15 cellular contexts compared by ENCODE assay signal in the genomic region with DNA sequence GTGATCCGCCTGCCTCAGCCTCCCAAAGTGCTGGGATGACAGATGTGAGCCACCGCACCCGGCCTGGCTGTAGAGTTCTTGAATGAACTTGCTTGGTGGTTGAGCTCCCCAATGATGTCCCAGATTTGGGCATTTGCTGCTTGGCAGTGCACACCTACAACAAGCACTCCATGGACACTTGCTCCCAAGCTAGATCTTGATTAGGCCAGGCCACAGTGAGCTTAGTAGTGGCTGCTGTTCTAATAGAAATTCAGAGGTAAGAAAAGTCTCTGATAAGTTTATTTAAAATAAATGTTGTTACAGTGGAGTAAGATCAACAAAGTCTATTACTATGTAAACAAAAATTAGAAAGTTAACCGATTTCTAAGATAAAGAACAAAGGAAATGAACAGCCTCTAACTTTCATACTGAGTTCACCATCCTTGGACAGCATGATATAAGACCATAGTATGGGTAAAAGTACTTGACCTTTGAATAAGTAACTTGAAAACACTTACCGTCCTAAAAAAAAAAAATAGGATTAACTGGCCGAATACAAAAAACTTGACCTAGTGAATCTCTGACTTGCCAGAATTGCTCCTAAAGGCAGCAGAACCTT. TPM values are rescaled to one million over a fixed set of nuclear protein-coding genes. Genes with fewer than 3 reads are reported as not detected.
"Had no signal": no experiment of that assay in that cellular context is flagged by ENCODE, and none has a peak within 500 bp of the region (broad histone marks: within the 10 kb centered on the region; RNA-seq: fewer than 3 reads in every experiment).

No MANE protein-coding gene starts in this region.

- H3K27me3 ChIP-seq: SJSA1 had no signal

- H3K9me3 Mint-ChIP-seq: activated naive CD4-positive, alpha-beta T cell treated with anti-CD3 and anti-CD28 coated beads for 36 hours; activated T-helper 2 cell treated with anti-CD3 and anti-CD28 coated beads, Interferon-gamma antibody, Interleukin-2, Interleukin-4, amounts not matched to agents 10 μg/mL and 5 μg/mL and 100 μg/mL, durations not matched to agents 14 hours and 24 hours and 36 hours; mesothelial cell of epicardium; neural crest cell had no signal

- H3K9me3 ChIP-seq: SJSA1 had no signal

- ATAC-seq: activated CD4-positive, CD25-positive, alpha-beta regulatory T cell treated with anti-CD3 and anti-CD28 coated beads, Interleukin-2, amount 50 U/mL, for 24 hours; esophagus mucosa had no signal

- H3K4me1 Mint-ChIP-seq: mesothelial cell of epicardium, neural crest cell had no signal

- H3K4me3 Mint-ChIP-seq: activated naive CD4-positive, alpha-beta T cell treated with anti-CD3 and anti-CD28 coated beads for 36 hours; mesothelial cell of epicardium; neural crest cell had no signal

- H3K27ac ChIP-seq: SJSA1 had no signal

- H3K27ac Mint-ChIP-seq: activated naive CD4-positive, alpha-beta T cell treated with anti-CD3 and anti-CD28 coated beads for 36 hours; activated T-helper 2 cell treated with anti-CD3 and anti-CD28 coated beads, Interferon-gamma antibody, Interleukin-2, Interleukin-4, amounts not matched to agents 10 μg/mL and 5 μg/mL and 100 μg/mL, durations not matched to agents 14 hours and 24 hours and 36 hours; mesothelial cell of epicardium had no signal

- DNase-seq: activated CD4-positive, alpha-beta T cell treated with anti-CD3 and anti-CD28 coated beads, Interleukin-2, amount 50 U/mL, for 4 hours; activated naive CD4-positive, alpha-beta T cell treated with anti-CD3 and anti-CD28 coated beads for 36 hours; stimulated activated CD4-positive, alpha-beta T cell treated with anti-CD3 and anti-CD28 coated beads, Interleukin-4, amount 100 ng/mL, for 1 hour; stimulated activated naive CD4-positive, alpha-beta T cell; SW 1271; trophoblast cell had no signal

- H3K4me1 ChIP-seq: SJSA1 had no signal

- FAIRE-seq: astrocyte had no signal

- H3K4me3 ChIP-seq: SJSA1 had no signal

RNA-seq across cellular contexts. Expression of gene TMED6, which starts 1.0 kb away (rescaled TPM):
- total RNA-seq: myocyte, renal cortical epithelial cell had no signal
